8 cellular contexts compared by ENCODE assay signal in the genomic region with DNA sequence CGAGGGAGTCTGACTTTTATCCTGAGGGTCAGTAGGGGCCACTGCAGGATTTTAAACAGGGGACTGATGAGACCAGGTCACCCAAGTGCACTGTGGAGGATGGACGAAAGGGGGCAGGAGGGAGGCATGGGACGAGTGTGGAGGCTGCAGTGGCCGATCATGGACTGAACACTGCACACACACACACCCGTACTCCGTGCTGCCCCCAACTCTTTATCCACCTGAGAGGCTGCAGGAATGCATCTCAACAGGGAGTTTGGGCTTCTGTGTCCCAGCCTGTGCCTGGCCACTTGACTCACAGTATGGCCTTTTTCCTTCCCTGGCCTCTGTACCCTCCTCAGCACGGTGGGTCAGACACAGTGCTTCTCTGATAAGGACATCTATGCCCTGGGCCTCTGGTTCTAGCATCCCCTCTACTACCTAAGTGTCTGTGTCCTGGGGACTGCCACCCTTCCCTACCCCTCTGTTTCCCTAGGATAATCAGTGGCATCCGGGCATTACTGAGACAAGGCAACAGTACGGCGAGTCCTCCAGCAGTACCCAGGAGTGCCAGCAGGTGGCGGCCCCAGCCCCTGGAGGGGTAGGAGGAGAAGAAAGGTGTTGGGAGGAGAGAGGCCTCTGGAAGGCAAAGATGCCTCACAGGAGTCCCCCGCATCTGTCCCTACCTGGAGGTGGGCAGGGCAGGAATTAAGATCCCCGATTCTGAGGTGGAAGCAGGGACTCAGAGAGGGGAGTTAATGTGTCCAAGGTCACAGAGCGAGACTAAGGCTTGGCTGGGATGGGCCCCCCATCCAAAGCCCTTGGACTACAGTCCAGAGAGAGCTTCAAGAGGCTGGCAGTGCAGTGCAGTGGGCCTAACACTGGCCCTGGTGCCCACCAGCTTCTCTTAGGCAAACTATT. TPM values are rescaled to one million over a fixed set of nuclear protein-coding genes. Genes with fewer than 3 reads are reported as not detected.
DNase-seq lines count a peak whose midpoint lies in the region; ATAC-seq and TF ChIP-seq lines count a peak whose summit lies in the region.

No MANE protein-coding gene starts in this region.

- peaks cover under 1% of the 10 kb centered on the region in 2 donors for H3K4me1 Mint-ChIP-seq in immature natural killer cell

- H3K27ac Mint-ChIP-seq in immature natural killer cell = peak overlapping the region in 1 of 6 donors; percentile 55

- TF ChIP-seq CTCF in GM12875 (IDR thresholded peaks at IDR 0.05; ENCODE audit: borderline replicate concordance, insufficient read depth, low read depth, low read length) (peak; percentile 97), body of pancreas (IDR thresholded peaks at IDR 0.05) (peak; percentile 87 to 92 (median 91))

- H3K27ac ChIP-seq in body of pancreas = no peak overlapping the region

- H3K9me3 Mint-ChIP-seq in immature natural killer cell = no peaks in the 10 kb centered on the region

- DNase-seq in NCI-H1694 treated with DMSO at 0.1 percent for 48 hours (lab: John Stamatoyannopoulos, UW) (peak; percentile 27), UCSD-AML1 (lab: John Stamatoyannopoulos, UW; ENCODE audit: unreplicated experiment) (peak; percentile 86), body of pancreas (peak; percentile 73 to 86 (median 80)), immature natural killer cell (peak; percentile 56 to 63 (median 63)), middle frontal gyrus (ENCODE audit: extremely low spot score, low spot score) (no peak)
- DNase-seq in stimulated activated CD4-positive, alpha-beta T cell treated with anti-CD3 and anti-CD28 coated beads, Interleukin-15, amount 100 ng/mL, for 24 hours = peak; percentile 84

- no peak for TF ChIP-seq POLR2A in body of pancreas (IDR thresholded peaks at IDR 0.05)

- no peaks in the 10 kb centered on the region for H3K4me1 ChIP-seq in body of pancreas

- no peaks in the 10 kb centered on the region for H3K36me3 ChIP-seq in body of pancreas (replicated peaks in 1 of 2; ENCODE audit: insufficient read depth in 1 of 2, low read depth in 2 of 2)

- H3K4me3 Mint-ChIP-seq in immature natural killer cell = no peak overlapping the region

- H3K36me3 Mint-ChIP-seq in immature natural killer cell = peaks cover 0 to 6% (median 0%) of the 10 kb centered on the region in 3 donors

- WGBS in body of pancreas, 2 donors = 22 to 29% methylated on average over 13 to 14 of the region's 14 CpGs

- ATAC-seq in HG02610 (IDR thresholded peaks at IDR 0.05; ENCODE audit: unreplicated experiment) (peak; percentile 76), body of pancreas (peak; percentile 81)

- H3K27me3 ChIP-seq in body of pancreas = peaks cover 0 to 2% of the 10 kb centered on the region in 2 donors

- no peaks in the 10 kb centered on the region for H3K9me3 ChIP-seq in body of pancreas

- peaks cover 6 to 20% (median 15%) of the 10 kb centered on the region in 3 donors for H3K27me3 Mint-ChIP-seq in immature natural killer cell (ENCODE audit: low read depth in 3 of 3)

- intact Hi-C loops in body of pancreas (cut with DNase I) = loop anchor here (10.0 kb wide), 1 partner anchor 183 kb away; no protein-coding TSS in a partner anchor

- H3K4me3 ChIP-seq in GM12875 (ENCODE audit: low read depth, low read length) (no peak overlapping the region), body of pancreas (no peak overlapping the region)

RNA-seq across cellular contexts. Expression of a gene that starts 5.1 kb away (rescaled TPM):
- total RNA-seq in body of pancreas = not detected
- polyA plus RNA-seq in immature natural killer cell = not detected

RNA-seq across cellular contexts. Expression of a gene that starts 5.8 kb away (rescaled TPM):
- 10 to 100 TPM; 24.1 to 34.2 TPM for total RNA-seq in body of pancreas
- polyA plus RNA-seq in immature natural killer cell = 10 to 100 TPM in 1 of 3 donors, 1 to 10 TPM in 2; 6.4 to 18.9 (median 7.1) TPM

RNA-seq across cellular contexts. Expression of a gene that starts 28.4 kb away (rescaled TPM):
- not detected for total RNA-seq in body of pancreas
- not detected for polyA plus RNA-seq in immature natural killer cell
